In genomic region chr10:73878365-73878764, GRCh38 we compare ENCODE assay signal across 17 cellular contexts. TPM values are rescaled to one million over a fixed set of nuclear protein-coding genes. Genes with fewer than 3 reads are reported as not detected.
A peak's percentile ranks its signal among the peaks of the same experiment; 100 is the strongest.
DNase-seq lines count a peak whose midpoint lies in the region; ATAC-seq and TF ChIP-seq lines count a peak whose summit lies in the region.
"Had no signal": no experiment of that assay in that cellular context is flagged by ENCODE, and none has a peak within 500 bp of the region (broad histone marks: within the 10 kb centered on the region; RNA-seq: fewer than 3 reads in every experiment).

No MANE protein-coding gene starts in this region.

- no peaks in the 10 kb centered on the region for H3K27me3 Mint-ChIP-seq in CD8-positive, alpha-beta T cell (ENCODE audit: low read depth)
- H3K27me3 Mint-ChIP-seq in T-helper 17 cell, result no peaks in the 10 kb centered on the region
- H3K27me3 Mint-ChIP-seq in memory B cell, result no peaks in the 10 kb centered on the region

- peaks cover 3% of the 10 kb centered on the region for H3K36me3 Mint-ChIP-seq in CD8-positive, alpha-beta T cell
- H3K36me3 Mint-ChIP-seq in T-helper 17 cell (ENCODE audit: low read depth) (peaks cover 2% of the 10 kb centered on the region), memory B cell (no peaks in the 10 kb centered on the region)

- H3K27ac ChIP-seq in CD8-positive, alpha-beta T cell (ENCODE audit: low read depth, low read length), result no peak overlapping the region
- peak overlapping the region in 2 of 4 donors; percentile 71 to 90 for H3K27ac ChIP-seq in gastroesophageal sphincter
- H3K27ac ChIP-seq: A549, C4-2B had no signal

- peaks cover 31% of the 10 kb centered on the region for H3K4me1 ChIP-seq in CD8-positive, alpha-beta T cell (ENCODE audit: insufficient read depth, low read length)
- peaks cover 0 to 41% (median 6%) of the 10 kb centered on the region in 3 donors for H3K4me1 ChIP-seq in gastroesophageal sphincter
- H3K4me1 ChIP-seq: BE2C had no signal

- no peaks in the 10 kb centered on the region for H3K9me3 Mint-ChIP-seq in CD8-positive, alpha-beta T cell
- H3K9me3 Mint-ChIP-seq in memory B cell, result no peaks in the 10 kb centered on the region
- H3K9me3 Mint-ChIP-seq: HFFc6 had no signal

- H3K27me3 ChIP-seq in CD8-positive, alpha-beta T cell (ENCODE audit: insufficient read depth, low read length), result no peaks in the 10 kb centered on the region
- H3K27me3 ChIP-seq in gastroesophageal sphincter, result no peaks in the 10 kb centered on the region
- H3K27me3 ChIP-seq: BE2C had no signal

- H3K9me3 ChIP-seq in CD8-positive, alpha-beta T cell (ENCODE audit: low read length), result no peaks in the 10 kb centered on the region
- H3K9me3 ChIP-seq in T-helper 17 cell (ENCODE audit: control insufficient read depth, low read length, poor library complexity, severe bottlenecking) (no peaks in the 10 kb centered on the region), gastroesophageal sphincter (no peaks in the 10 kb centered on the region)
- H3K9me3 ChIP-seq: A549, BE2C, HAP-1 had no signal

- no peak for TF ChIP-seq EP300 in gastroesophageal sphincter (IDR thresholded peaks at IDR 0.05)

- ATAC-seq in CD8-positive, alpha-beta T cell, result no peak
- no peak for ATAC-seq in T-helper 17 cell
- no peak for ATAC-seq in memory B cell (ENCODE audit: low read depth)
- no peak for ATAC-seq in GM18505 (IDR thresholded peaks at IDR 0.05; ENCODE audit: unreplicated experiment)
- ATAC-seq in GM21390 (IDR thresholded peaks at IDR 0.05; ENCODE audit: unreplicated experiment), result no peak
- no peak for ATAC-seq in gastroesophageal sphincter
- ATAC-seq: A549, HepG2 had no signal

- no peaks in the 10 kb centered on the region for H3K36me3 ChIP-seq in CD8-positive, alpha-beta T cell (ENCODE audit: insufficient read depth, low read length)
- no peaks in the 10 kb centered on the region for H3K36me3 ChIP-seq in gastroesophageal sphincter
- H3K36me3 ChIP-seq: BE2C, HAP-1 had no signal

- TF ChIP-seq POLR2A in GM18505 (IDR thresholded peaks at IDR 0.05; ENCODE audit: borderline replicate concordance, extremely low read depth, insufficient read depth, insufficient read length), result no peak
- no peak for TF ChIP-seq POLR2A in gastroesophageal sphincter (IDR thresholded peaks at IDR 0.05)

- TF ChIP-seq CTCF in CD8-positive, alpha-beta T cell (IDR thresholded peaks at IDR 0.05), result no peak
- TF ChIP-seq CTCF in gastroesophageal sphincter (IDR thresholded peaks at IDR 0.05), result no peak

- CTCF ChIA-PET in CD8-positive, alpha-beta T cell (lab: Charles Lee), result interaction anchor here (0.8 to 21.6 kb wide), 13 partner anchors 10 to 201 kb away, joined by 3 to 618 read pairs (median 13); no protein-coding TSS in a partner anchor

- no peak overlapping the region for H3K4me3 Mint-ChIP-seq in CD8-positive, alpha-beta T cell
- H3K4me3 Mint-ChIP-seq in T-helper 17 cell, result no peak overlapping the region
- H3K4me3 Mint-ChIP-seq in memory B cell, result no peak overlapping the region
- H3K4me3 Mint-ChIP-seq: HFFc6 had no signal

- H3K27ac Mint-ChIP-seq in CD8-positive, alpha-beta T cell, result peak overlapping the region; percentile 52
- H3K27ac Mint-ChIP-seq in T-helper 17 cell, result peak overlapping the region; percentile 95
- peak overlapping the region; percentile 3 for H3K27ac Mint-ChIP-seq in memory B cell

- no peak for DNase-seq in CD8-positive, alpha-beta T cell
- DNase-seq in T-helper 17 cell (no peak), memory B cell (ENCODE audit: low spot score in 2 of 2) (no peak), NCI-H345 treated with DMSO at 0.1 percent for 48 hours (lab: John Stamatoyannopoulos, UW; ENCODE audit: unreplicated experiment) (no peak)
- DNase-seq: BE2C, COR-L47, DMS153, DMS79 treated with DMSO at 0.1 percent for 48 hours, EL, HFFc6 had no signal

- POLR2A ChIA-PET in CD8-positive, alpha-beta T cell (lab: Charles Lee), result interaction anchor here (1.4 to 2.6 kb wide), 6 partner anchors 11 to 62 kb away, joined by 3 to 27 read pairs (median 9); no protein-coding TSS in a partner anchor

- intact Hi-C loops in CD8-positive, alpha-beta T cell (cut with DNase I, micrococcal nuclease), result loop anchor here (2.0 to 10.0 kb wide), 6 partner anchors 14 to 1236 kb away; partner anchors contain the start of genes KAT6B (in 1 of the 2), SAMD8 (in 1 of the 2) and VCL (in 1 of the 2)

- 100% methylated on average over 1 of the region's 1 CpG for WGBS in gastroesophageal sphincter (ENCODE audit: low coverage in 1 of 2), 2 donors

- H3K4me1 Mint-ChIP-seq in CD8-positive, alpha-beta T cell (ENCODE audit: low read depth), result peaks cover 43% of the 10 kb centered on the region
- H3K4me1 Mint-ChIP-seq in T-helper 17 cell (peaks cover 37% of the 10 kb centered on the region), memory B cell (peaks cover 8% of the 10 kb centered on the region)

- no peak overlapping the region for H3K4me3 ChIP-seq in CD8-positive, alpha-beta T cell (ENCODE audit: low read depth, low read length)
- no peak overlapping the region for H3K4me3 ChIP-seq in gastroesophageal sphincter
- H3K4me3 ChIP-seq: A549, HAP-1 had no signal

RNA-seq across cellular contexts. Expression of gene CAMK2G, which starts 4.0 kb away (rescaled TPM):
- 10 to 100 TPM; 28.4 to 28.9 TPM for total RNA-seq in CD8-positive, alpha-beta T cell
- total RNA-seq in T-helper 17 cell (10 to 100 TPM; 52.6 to 59.6 TPM), gastroesophageal sphincter (100 to 1,000 TPM in 3 of 4 donors, 10 to 100 TPM in 1; 82.3 to 207 (median 155) TPM)

RNA-seq across cellular contexts. Expression of gene PLAU, which starts 32.6 kb away (rescaled TPM):
- under 1 TPM in 1 of 2 experiments, not detected in 1; 0.11 TPM for total RNA-seq in CD8-positive, alpha-beta T cell
- total RNA-seq in T-helper 17 cell (under 1 TPM in 1 of 2 donors, not detected in 1; 0.42 TPM), gastroesophageal sphincter (10 to 100 TPM in 1 of 4 donors, 1 to 10 TPM in 3; 1.1 to 43.3 (median 8.3) TPM)

Comparison
In these comparisons a context has a peak if more than half of its experiments do, and no peak if none do; other contexts are left out.
1. H3K27ac Mint-ChIP-seq: peak in every context shown above with its lines; median percentile 95 in T-helper 17 cell; 52 in CD8-positive, alpha-beta T cell; 3 in memory B cell.